In genomic region chr17:41556931-41557330, GRCh38 we compare ENCODE assay signal across 35 cellular contexts. TPM values are rescaled to one million over a fixed set of nuclear protein-coding genes. Genes with fewer than 3 reads are reported as not detected.
"Had no signal": no experiment of that assay in that cellular context is flagged by ENCODE, and none has a peak within 500 bp of the region (broad histone marks: within the 10 kb centered on the region; RNA-seq: fewer than 3 reads in every experiment).

No MANE protein-coding gene starts in this region.

- H3K9me3 Mint-ChIP-seq: naive B cell; naive thymus-derived CD8-positive, alpha-beta T cell; nephron; neural progenitor cell; stimulated activated memory B cell treated with anti-CD40 and anti-IgM and Interleukin-4, amounts not matched to agents 10 μg/mL and 1 μg/mL and 100 μg/mL, for 72 hours; stimulated activated naive CD8-positive, alpha-beta T cell treated with anti-CD3 and anti-CD28 coated beads, Interleukin-15, amount 100 ng/mL, for 72 hours had no signal

- FAIRE-seq: pancreas had no signal

- DNase-seq: naive B cell; naive thymus-derived CD8-positive, alpha-beta T cell; pancreas; psoas muscle; right cardiac atrium; right lobe of liver; sigmoid colon; spleen; stimulated activated CD4-positive, alpha-beta T cell treated with anti-CD3 and anti-CD28 coated beads, Interleukin-12 subunit alpha, Interleukin-12 subunit beta, amount 100 ng/mL, for 4 hours; stimulated activated CD4-positive, alpha-beta T cell treated with anti-CD3 and anti-CD28 coated beads, Interleukin-1b, Interleukin-23, amount 100 ng/mL, for 48 hours; stimulated activated CD4-positive, alpha-beta T cell treated with anti-CD3 and anti-CD28 coated beads, Interleukin-4, amount 100 ng/mL, for 1 hour; stimulated activated CD4-positive, alpha-beta T cell treated with anti-CD3 and anti-CD28 coated beads, Interleukin-4, amount 100 ng/mL, for 4 hours; stimulated activated CD8-positive, alpha-beta memory T cell treated with anti-CD3 and anti-CD28 coated beads, Interleukin-4, amount 100 ng/mL, for 48 hours; stimulated activated naive CD4-positive, alpha-beta T cell; stimulated activated naive CD8-positive, alpha-beta T cell treated with anti-CD3 and anti-CD28 coated beads, Interleukin-15, amount 100 ng/mL, for 72 hours; stimulated activated naive CD8-positive, alpha-beta T cell treated with anti-CD3 and anti-CD28 coated beads, Interleukin-15, Interleukin-2, amounts not matched to agents 100 U/mL and 50 U/mL, for 24 hours; testis; tibial artery; transverse colon; upper lobe of left lung; uterus had no signal

- ATAC-seq: naive thymus-derived CD8-positive, alpha-beta T cell; pancreas; psoas muscle; right cardiac atrium; right lobe of liver; stimulated activated memory B cell treated with anti-CD40 and anti-IgM and Interleukin-4, amounts not matched to agents 10 μg/mL and 1 μg/mL and 100 μg/mL, for 72 hours; stimulated activated naive CD8-positive, alpha-beta T cell treated with anti-CD3 and anti-CD28 coated beads, Interleukin-15, amount 100 ng/mL, for 72 hours; stimulated activated naive CD8-positive, alpha-beta T cell treated with anti-CD3 and anti-CD28 coated beads, Interleukin-15, Interleukin-2, amounts not matched to agents 100 U/mL and 50 U/mL, for 24 hours had no signal

- H3K4me1 Mint-ChIP-seq: naive B cell; naive thymus-derived CD8-positive, alpha-beta T cell; stimulated activated memory B cell treated with anti-CD40 and anti-IgM and Interleukin-4, amounts not matched to agents 10 μg/mL and 1 μg/mL and 100 μg/mL, for 72 hours; stimulated activated naive CD8-positive, alpha-beta T cell treated with anti-CD3 and anti-CD28 coated beads, Interleukin-15, amount 100 ng/mL, for 72 hours had no signal

- H3K4me2 ChIP-seq: neural progenitor cell, smooth muscle cell had no signal

- H3K27ac Mint-ChIP-seq: naive thymus-derived CD8-positive, alpha-beta T cell; nephron; progenitor cell of endocrine pancreas; stimulated activated memory B cell treated with anti-CD40 and anti-IgM and Interleukin-4, amounts not matched to agents 10 μg/mL and 1 μg/mL and 100 μg/mL, for 72 hours had no signal

- H3K4me1 ChIP-seq: neural progenitor cell, pancreas, psoas muscle, right lobe of liver, sigmoid colon, suprapubic skin, testis, tibial artery, upper lobe of left lung, uterus had no signal

- H3K9ac ChIP-seq: neural progenitor cell had no signal

- H3K4me3 ChIP-seq: neural progenitor cell, pancreas, psoas muscle, right lobe of liver, sigmoid colon, skin epidermis, smooth muscle cell, spleen, suprapubic skin, testis, tibial artery, transverse colon, upper lobe of left lung, uterus had no signal

- H3K27me3 ChIP-seq: neural progenitor cell, pancreas, right lobe of liver, testis, upper lobe of left lung, uterus had no signal

- H3K9me3 ChIP-seq: neutrophil, pancreas, psoas muscle, right lobe of liver, sigmoid colon, spleen, suprapubic skin, testis, tibial artery, transverse colon, upper lobe of left lung, uterus had no signal

- H3K36me3 ChIP-seq: neural progenitor cell, neutrophil, pancreas, right lobe of liver, sigmoid colon, spleen, suprapubic skin, tibial artery, transverse colon, upper lobe of left lung, uterus had no signal

- H3K36me3 Mint-ChIP-seq: naive B cell; naive thymus-derived CD8-positive, alpha-beta T cell; neural progenitor cell; stimulated activated memory B cell treated with anti-CD40 and anti-IgM and Interleukin-4, amounts not matched to agents 10 μg/mL and 1 μg/mL and 100 μg/mL, for 72 hours had no signal

- H3K27ac ChIP-seq: neural progenitor cell, neutrophil, pancreas, psoas muscle, right lobe of liver, sigmoid colon, skin epidermis, suprapubic skin, testis, tibial artery, upper lobe of left lung, uterus had no signal

- H3K4me3 Mint-ChIP-seq: naive thymus-derived CD8-positive, alpha-beta T cell; nephron; neural progenitor cell; stimulated activated memory B cell treated with anti-CD40 and anti-IgM and Interleukin-4, amounts not matched to agents 10 μg/mL and 1 μg/mL and 100 μg/mL, for 72 hours; stimulated activated naive CD8-positive, alpha-beta T cell treated with anti-CD3 and anti-CD28 coated beads, Interleukin-15, amount 100 ng/mL, for 72 hours had no signal

RNA-seq across cellular contexts. Expression of gene KRT9, which starts 14.9 kb away (rescaled TPM):
- total RNA-seq: myocyte; naive thymus-derived CD8-positive, alpha-beta T cell; omental fat pad; pancreas; progenitor cell of endocrine pancreas; psoas muscle; renal cortical epithelial cell; right cardiac atrium; right lobe of liver; sigmoid colon; spleen; transverse colon; upper lobe of left lung; ureter had no signal
- polyA plus RNA-seq: naive thymus-derived CD8-positive, alpha-beta T cell; neural cell; pancreas; right cardiac atrium; sigmoid colon; smooth muscle cell; spleen had no signal

RNA-seq across cellular contexts. Expression of gene KRT19, which starts 28.8 kb away (rescaled TPM):
- total RNA-seq: myocyte; naive thymus-derived CD8-positive, alpha-beta T cell had no signal
- polyA plus RNA-seq: naive thymus-derived CD8-positive, alpha-beta T cell had no signal

RNA-seq across cellular contexts. Expression of gene KRT14, which starts 29.8 kb away (rescaled TPM):
- total RNA-seq: myocyte; naive thymus-derived CD8-positive, alpha-beta T cell; osteocyte; progenitor cell of endocrine pancreas; right cardiac atrium; sigmoid colon; upper lobe of left lung had no signal
- polyA plus RNA-seq: naive thymus-derived CD8-positive, alpha-beta T cell; neural cell had no signal

RNA-seq across cellular contexts. Expression of gene KRT15, which starts 38.2 kb away (rescaled TPM):
- total RNA-seq: myocyte; naive thymus-derived CD8-positive, alpha-beta T cell; osteocyte; right lobe of liver; sigmoid colon; spleen had no signal
- polyA plus RNA-seq: naive thymus-derived CD8-positive, alpha-beta T cell; right cardiac atrium had no signal

RNA-seq across cellular contexts. Expression of gene KRT13, which starts 51.5 kb away (rescaled TPM):
- total RNA-seq: myocyte; naive thymus-derived CD8-positive, alpha-beta T cell; osteocyte; progenitor cell of endocrine pancreas; renal cortical epithelial cell; right cardiac atrium; spleen had no signal
- polyA plus RNA-seq: naive thymus-derived CD8-positive, alpha-beta T cell; neural cell had no signal
